ENCODE assay signal across 8 cellular contexts in genomic region chr12:108803428-108804105, GRCh38. TPM values are rescaled to one million over a fixed set of nuclear protein-coding genes. Genes with fewer than 3 reads are reported as not detected.
A peak's percentile ranks its signal among the peaks of the same experiment; 100 is the strongest.
DNase-seq lines count a peak whose midpoint lies in the region; FAIRE-seq and TF ChIP-seq lines count a peak whose summit lies in the region.

No MANE protein-coding gene starts in this region.

- H3K27me3 ChIP-seq in adipocyte (replicated peaks; ENCODE audit: control insufficient read depth, insufficient read depth, low read length) (no peaks in the 10 kb centered on the region), cardiac muscle cell (no peaks in the 10 kb centered on the region)

- H3K4me3 ChIP-seq in adipocyte (ENCODE audit: low read length) (peak overlapping the region; percentile 66), cardiac muscle cell (no peak overlapping the region)

- H3K27me3 Mint-ChIP-seq in type B pancreatic cell, result no peaks in the 10 kb centered on the region

- peak overlapping the region; percentile 97 for H3K27ac ChIP-seq in cardiac muscle cell

- H3K9ac ChIP-seq in adipocyte (ENCODE audit: low read length), result peak overlapping the region; percentile 81

- H3K9me3 Mint-ChIP-seq in type B pancreatic cell, result no peaks in the 10 kb centered on the region

- H3K36me3 ChIP-seq in adipocyte (ENCODE audit: control insufficient read depth, insufficient read depth, low read length, severe bottlenecking) (peaks cover 63% of the 10 kb centered on the region), cardiac muscle cell (peaks cover 28% of the 10 kb centered on the region)

- H3K4me1 Mint-ChIP-seq in type B pancreatic cell (ENCODE audit: unreplicated experiment), result peaks cover 39% of the 10 kb centered on the region

- FAIRE-seq in GM19239 (lab: Jason Lieb, UNC), result peak; percentile 98

- H3K27ac Mint-ChIP-seq in type B pancreatic cell, result peak overlapping the region; percentile 87

- peak overlapping the region; percentile 7 for H3K4me3 Mint-ChIP-seq in type B pancreatic cell

- intact Hi-C loops in posterior vena cava (cut with DNase I), result loop anchor here in 1 of 2 donors (5.0 kb wide), 3 partner anchors 71 to 241 kb away; partner anchors contain the start of genes CORO1C, ISCU and SART3

- DNase-seq in AG08396 (ENCODE audit: low spot score) (peak; percentile 84), GM19239 (ENCODE audit: insufficient read length, low spot score) (peak; percentile 81), NCI-H1417 (lab: John Stamatoyannopoulos, UW) (peak; percentile 68 to 92 (median 86)), T follicular helper cell (ENCODE audit: low read depth) (peak; percentile 53), adipocyte (ENCODE audit: low read depth) (peak; percentile 97), cardiac muscle cell (ENCODE audit: low read depth in 1 of 2, low spot score in 1 of 2) (peak; percentile 84 to 95), posterior vena cava (ENCODE audit: low spot score) (peak; percentile 85), type B pancreatic cell (ENCODE audit: extremely low spot score, unreplicated experiment) (no peak)

- TF ChIP-seq CTCF in cardiac muscle cell (IDR thresholded peaks at IDR 0.05; ENCODE audit: low read depth, low read length), result peak; percentile 91
- TF ChIP-seq CTCF in type B pancreatic cell (conservative IDR thresholded peaks at IDR 0.05), result peak; percentile 98

- peaks cover 28% of the 10 kb centered on the region for H3K36me3 Mint-ChIP-seq in type B pancreatic cell

- no peaks in the 10 kb centered on the region for H3K9me3 ChIP-seq in adipocyte (ENCODE audit: control insufficient read depth, low read length)
- no peaks in the 10 kb centered on the region for H3K9me3 ChIP-seq in cardiac muscle cell (ENCODE audit: low read depth)

- H3K4me1 ChIP-seq in adipocyte (ENCODE audit: control insufficient read depth, insufficient read depth, low read length) (peaks cover 67% of the 10 kb centered on the region), cardiac muscle cell (ENCODE audit: low read depth) (peaks cover 56% of the 10 kb centered on the region)

RNA-seq across cellular contexts. Expression of gene SSH1, which starts 53.8 kb away (rescaled TPM):
- total RNA-seq in cardiac muscle cell, result 15.9 and 26.1 TPM in 2 replicates
- 17.7 and 19.1 TPM in 2 replicates for polyA plus RNA-seq in cardiac muscle cell
- 10 to 100 TPM; 34.7 to 43.9 TPM for total RNA-seq in posterior vena cava
- 32.2 and 33.7 TPM in 2 replicates for total RNA-seq in type B pancreatic cell (ENCODE audit: low replicate concordance)
